Comparison of ENCODE assay signal across 15 cellular contexts in genomic region chr9:126587187-126588185, GRCh38. TPM values are rescaled to one million over a fixed set of nuclear protein-coding genes. Genes with fewer than 3 reads are reported as not detected.
A peak's percentile ranks its signal among the peaks of the same experiment; 100 is the strongest.
DNase-seq lines count a peak whose midpoint lies in the region; ATAC-seq, FAIRE-seq and TF ChIP-seq lines count a peak whose summit lies in the region.
"Had no signal": no experiment of that assay in that cellular context is flagged by ENCODE, and none has a peak within 500 bp of the region (broad histone marks: within the 10 kb centered on the region; RNA-seq: fewer than 3 reads in every experiment).

No MANE protein-coding gene starts in this region.

- no peak overlapping the region for H2AFZ ChIP-seq in GM23248
- H2AFZ ChIP-seq: parathyroid adenoma had no signal

- H3F3A ChIP-seq in GM23248 (ENCODE audit: insufficient read depth): no peaks in the 10 kb centered on the region

- H3K4me1 ChIP-seq in GM23248 (ENCODE audit: insufficient read depth): no peaks in the 10 kb centered on the region
- peaks cover 0 to 5% (median 0%) of the 10 kb centered on the region in 3 donors for H3K4me1 ChIP-seq in pancreas
- H3K4me1 ChIP-seq in ovary (ENCODE audit: insufficient read depth): no peaks in the 10 kb centered on the region
- H3K4me1 ChIP-seq: parathyroid adenoma had no signal

- TF ChIP-seq CTCF in cardiac fibroblast (IDR thresholded peaks at IDR 0.05; ENCODE audit: low read depth, low read length) (no peak), pancreas (IDR thresholded peaks at IDR 0.05) (no peak), ovary (IDR thresholded peaks at IDR 0.05) (no peak)

- in situ Hi-C loops in GM23248 (cut with MboI): no loop called here

- H3K36me3 ChIP-seq in GM23248 (ENCODE audit: low read depth) (no peaks in the 10 kb centered on the region), pancreas (no peaks in the 10 kb centered on the region), ovary (no peaks in the 10 kb centered on the region), MG63 (no peaks in the 10 kb centered on the region)

- intact Hi-C loops in pancreas (cut with DNase I) (no loop called here), ovary (cut with DNase I) (no loop called here)

- TF ChIP-seq EP300 in ovary (IDR thresholded peaks at IDR 0.05): no peak

- no peaks in the 10 kb centered on the region for H3K9me3 ChIP-seq in GM23248 (ENCODE audit: low read depth)
- no peaks in the 10 kb centered on the region for H3K9me3 ChIP-seq in pancreas
- no peaks in the 10 kb centered on the region for H3K9me3 ChIP-seq in ovary
- no peaks in the 10 kb centered on the region for H3K9me3 ChIP-seq in MG63

- H4K20me1 ChIP-seq in GM23248 (ENCODE audit: insufficient read depth): no peaks in the 10 kb centered on the region

- WGBS in GM23248 (ENCODE audit: low coverage in 1 of 2, low lambda C conversion rate in 2 of 2, missing lambda C conversion rate in 2 of 2), 2 experiments: 23 to 24% methylated on average over 19 of the region's 20 CpGs
- 49% methylated on average over 20 of the region's 20 CpGs for WGBS in pancreas, 2 donors
- 45 to 53% (median 53%) methylated on average over 20 of the region's 20 CpGs for WGBS in ovary, 3 donors

- H3K79me2 ChIP-seq in GM23248 (ENCODE audit: insufficient read depth): no peaks in the 10 kb centered on the region
- H3K79me2 ChIP-seq: parathyroid adenoma had no signal

- no peak for FAIRE-seq in pancreas (lab: Jason Lieb, UNC)

- no peak overlapping the region for H3K4me3 ChIP-seq in GM23248
- no peak overlapping the region for H3K4me3 ChIP-seq in cardiac fibroblast (replicated peaks in 1 of 2; ENCODE audit: low read depth in 2 of 2, low read length in 2 of 2)
- no peak overlapping the region for H3K4me3 ChIP-seq in pancreas
- no peak overlapping the region for H3K4me3 ChIP-seq in ovary
- no peak overlapping the region for H3K4me3 ChIP-seq in MG63

- H3K27ac ChIP-seq in GM23248 (no peak overlapping the region), pancreas (peak overlapping the region in 3 of 4 donors; percentile 44 to 55 (median 46)), ovary (no peak overlapping the region)
- H3K27ac ChIP-seq: parathyroid adenoma had no signal

- H3K27me3 ChIP-seq in GM23248 (replicated peaks; ENCODE audit: insufficient read depth): peaks cover 30% of the 10 kb centered on the region
- no peaks in the 10 kb centered on the region for H3K27me3 ChIP-seq in pancreas
- H3K27me3 ChIP-seq in ovary: no peaks in the 10 kb centered on the region
- H3K27me3 ChIP-seq in MG63: no peaks in the 10 kb centered on the region

- DNase-seq in GM23248: peak; percentile 36
- peak; percentile 8 to 47 for DNase-seq in cardiac fibroblast (ENCODE audit: low read depth in 2 of 2)
- peak in 46 of 51 donors; percentile 5 to 87 (median 62) for DNase-seq in hypothalamus (lab: John Stamatoyannopoulos, UW)
- DNase-seq in pancreas: peak in 5 of 6 donors; percentile 32 to 66 (median 52)
- no peak for DNase-seq in ureter (ENCODE audit: low spot score)
- no peak for DNase-seq in ovary
- no peak for DNase-seq in T-helper 1 cell
- no peak for DNase-seq in MG63
- DNase-seq: glutamatergic neuron, NCI-H446, T-cell had no signal

- peak; percentile 56 to 88 (median 77) for ATAC-seq in pancreas
- ATAC-seq: T-cell had no signal

- H3K9ac ChIP-seq in GM23248: no peak overlapping the region
- H3K9ac ChIP-seq: parathyroid adenoma had no signal

- no peaks in the 10 kb centered on the region for H3K9me2 ChIP-seq in GM23248 (ENCODE audit: insufficient read depth)

- TF ChIP-seq POLR2A in ovary (IDR thresholded peaks at IDR 0.05): no peak

- H3K4me2 ChIP-seq in GM23248 (ENCODE audit: unreplicated experiment): no peak overlapping the region

RNA-seq across cellular contexts. Expression of gene LMX1B, which starts 26.2 kb away (rescaled TPM):
- total RNA-seq in GM23248 (2014; rRNA removed; shearing (Covaris generic)): not detected in 2 replicates
- polyA plus RNA-seq in GM23248 (2016; fragmentation: Nextera tagmentation; extraction: Ambion mirVana): not detected in 2 replicates
- 1 to 10 TPM in 1 of 6 donors, under 1 TPM in 5; 0.14 to 1.2 (median 0.62) TPM for total RNA-seq in pancreas
- polyA plus RNA-seq in pancreas: under 1 TPM; 0.05 to 0.30 TPM
- total RNA-seq in ureter: not detected
- total RNA-seq in ovary: under 1 TPM in 1 of 7 donors, not detected in 6; 0.20 TPM
- polyA plus RNA-seq in ovary: under 1 TPM in 1 of 2 donors, not detected in 1; 0.08 TPM
- 0.69 and 1.6 TPM in 2 replicates for total RNA-seq in MG63 (2014; rRNA removed; shearing (Covaris generic); ENCODE audit: low replicate concordance)
- total RNA-seq: activated CD8-positive, alpha-beta memory T cell treated with anti-CD3 and anti-CD28 coated beads for 36 hours; bronchial epithelial cell; T-cell had no signal
- polyA plus RNA-seq: CD14-positive monocyte had no signal

Comparison
In these comparisons a context has a peak if more than half of its experiments do, and no peak if none do; other contexts are left out.
1. DNase-seq: peak in GM23248 (single experiment), cardiac fibroblast (2 of 2), hypothalamus (46 of 51) and pancreas (5 of 6); none in ureter (single experiment), ovary (0 of 5), T-helper 1 cell (0 of 5) and MG63 (single experiment).
2. H3K27ac ChIP-seq: peak in pancreas (3 of 4); none in GM23248 (single experiment) and ovary (0 of 2).